In the genomic region with DNA sequence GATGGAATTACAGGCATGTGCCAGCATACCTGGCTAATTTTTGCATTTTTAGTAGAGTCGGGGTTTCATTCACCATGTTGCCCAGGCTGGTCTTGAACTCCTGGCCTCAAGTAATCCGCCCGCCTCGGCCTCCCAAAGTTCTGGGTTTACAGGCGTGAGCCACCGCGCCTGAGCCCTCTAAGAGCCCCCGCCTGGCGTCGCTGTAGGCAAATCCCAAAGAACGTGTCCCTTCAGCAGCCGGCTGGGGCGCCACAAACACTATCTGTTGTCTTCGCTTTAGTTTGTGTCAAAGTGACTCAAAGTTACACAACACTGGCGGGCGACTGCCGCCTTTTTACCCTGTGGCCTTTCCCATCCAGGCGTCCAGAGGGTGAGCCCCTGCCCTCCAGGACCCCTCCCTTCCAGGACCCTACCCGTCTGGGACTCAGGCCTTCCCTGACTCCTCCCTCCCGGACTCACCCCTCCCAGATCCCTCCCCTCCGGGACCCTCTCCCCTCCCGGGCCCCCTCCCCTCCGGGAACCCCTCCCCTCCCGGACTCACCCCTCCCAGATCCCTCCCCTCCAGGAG, we compare ENCODE assay signal across 8 cellular contexts. TPM values are rescaled to one million over a fixed set of nuclear protein-coding genes. Genes with fewer than 3 reads are reported as not detected.
DNase-seq lines count a peak whose midpoint lies in the region; ATAC-seq and TF ChIP-seq lines count a peak whose summit lies in the region.

No MANE protein-coding gene starts in this region.

- H3K4me3 ChIP-seq in dorsolateral prefrontal cortex (peak overlapping the region; percentile 64 to 97 (median 89)), lower leg skin (ENCODE audit: low read depth, poor library complexity, severe bottlenecking) (peak overlapping the region; percentile 22)

- 2 to 3% methylated on average over 23 of the region's 24 CpGs for WGBS in lower leg skin, 2 donors

- peak overlapping the region; percentile 42 to 98 (median 94) for H3K27ac ChIP-seq in dorsolateral prefrontal cortex

- TF ChIP-seq POLR2A in lower leg skin (IDR thresholded peaks at IDR 0.05) = no peak

- ATAC-seq in GM19372 (IDR thresholded peaks at IDR 0.05; ENCODE audit: low read depth, unreplicated experiment) = peak; percentile 31
- ATAC-seq in HG03571 (IDR thresholded peaks at IDR 0.05; ENCODE audit: unreplicated experiment) = peak; percentile 29

- DNase-seq in Ammon's horn (ENCODE audit: low spot score) = peak; percentile 93
- DNase-seq in NCI-H774 (lab: John Stamatoyannopoulos, UW) = peak; percentile 83
- DNase-seq in activated CD4-positive, alpha-beta T cell treated with anti-CD3 and anti-CD28 coated beads, Interleukin-2, amount 50 U/mL, for 48 hours = peak; percentile 91 to 93
- peak; percentile 77 to 95 (median 89) for DNase-seq in dorsolateral prefrontal cortex
- DNase-seq in lower leg skin (ENCODE audit: low spot score in 2 of 2) = peak; percentile 93 to 98
- peak; percentile 92 for DNase-seq in stimulated activated CD4-positive, alpha-beta T cell treated with anti-CD3 and anti-CD28 coated beads, Interleukin-4, amount 100 ng/mL, for 24 hours

- no peaks in the 10 kb centered on the region for H3K27me3 ChIP-seq in dorsolateral prefrontal cortex

- intact Hi-C loops in dorsolateral prefrontal cortex (cut with DNase I) = loop anchor here (1.0 to 5.0 kb wide), 5 partner anchors 65 to 160 kb away; a partner anchor contains a TSS
- intact Hi-C loops in lower leg skin (cut with DNase I; ENCODE audit: low total_unique reads) = loop anchor here (5.0 to 10.0 kb wide), 2 partner anchors 80 to 513 kb away; a partner anchor contains a TSS

- TF ChIP-seq CTCF in dorsolateral prefrontal cortex (IDR thresholded peaks at IDR 0.05 in 54 of 56, conservative IDR thresholded peaks at IDR 0.05 in 2 of 56; ENCODE audit: low read depth in 1 of 56, partially characterized antibody in 56 of 56) = peak; percentile 36 to 93 (median 80)
- TF ChIP-seq CTCF in lower leg skin (IDR thresholded peaks at IDR 0.05) = peak in 1 of 3 donors; percentile 96

RNA-seq across cellular contexts. Expression of a gene that starts 0.9 kb away (rescaled TPM):
- 10 to 100 TPM; 41.7 to 76.3 (median 60.3) TPM for total RNA-seq in dorsolateral prefrontal cortex
- 100 to 1,000 TPM; 143 to 198 (median 167) TPM for total RNA-seq in lower leg skin

Comparison
In these comparisons a context has a peak if more than half of its experiments do, and no peak if none do; other contexts are left out.
1. Peak in every context shown above with its lines: DNase-seq, ATAC-seq, H3K4me3 ChIP-seq and H3K27ac ChIP-seq.